Comparison of ENCODE assay signal across 24 cellular contexts in the genomic region with DNA sequence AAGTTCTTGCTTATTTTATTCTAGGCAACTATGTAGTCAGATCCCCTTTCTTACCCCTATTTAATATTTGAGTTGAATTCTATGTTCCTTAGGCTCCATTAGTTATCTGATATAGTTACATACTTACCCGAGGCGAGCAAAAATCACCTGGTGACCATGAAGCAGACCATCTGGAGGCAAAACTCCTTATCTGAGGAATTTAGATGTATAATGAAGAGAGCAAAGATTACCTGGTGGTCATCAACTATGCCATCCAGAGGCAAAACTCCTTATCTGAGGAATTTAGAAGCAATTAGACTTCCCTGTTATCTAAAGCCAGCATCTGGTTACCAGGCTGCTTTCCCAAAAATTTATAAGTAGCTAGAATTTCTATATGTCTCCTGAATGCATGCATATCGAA.
DNase-seq lines count a peak whose midpoint lies in the region; ATAC-seq and TF ChIP-seq lines count a peak whose summit lies in the region.
"Had no signal": no experiment of that assay in that cellular context is flagged by ENCODE, and none has a peak within 500 bp of the region (broad histone marks: within the 10 kb centered on the region; RNA-seq: fewer than 3 reads in every experiment).

No MANE protein-coding gene starts in this region.

- H3K27me3 Mint-ChIP-seq in T-helper 17 cell = no peaks in the 10 kb centered on the region
- no peaks in the 10 kb centered on the region for H3K27me3 Mint-ChIP-seq in progenitor cell of endocrine pancreas
- H3K27me3 Mint-ChIP-seq in activated T-helper 2 cell treated with anti-CD3 and anti-CD28 coated beads, Interferon-gamma antibody, Interleukin-2, Interleukin-4, amounts not matched to agents 10 μg/mL and 5 μg/mL and 100 μg/mL, durations not matched to agents 14 hours and 24 hours and 36 hours (ENCODE audit: low read depth) = no peaks in the 10 kb centered on the region
- H3K27me3 Mint-ChIP-seq: CD4-positive, alpha-beta T cell; CD8-positive, alpha-beta memory T cell had no signal

- H3K4ac ChIP-seq in mesendoderm (ENCODE audit: low read depth, low read length) = no peak overlapping the region

- peaks cover 0 to 10% of the 10 kb centered on the region in 2 donors for H3K4me1 ChIP-seq in right atrium auricular region
- H3K4me1 ChIP-seq in left ventricle myocardium inferior = peaks cover 10% of the 10 kb centered on the region
- no peaks in the 10 kb centered on the region for H3K4me1 ChIP-seq in mesendoderm (ENCODE audit: control insufficient read depth, low read depth, low read length)
- H3K4me1 ChIP-seq: A549; BE2C; BLaER1 treated with 17β-estradiol and CSF1 and Interleukin-3, amounts not matched to agents 10 nM and 100 nM had no signal

- no peaks in the 10 kb centered on the region for H3K79me1 ChIP-seq in mesendoderm (ENCODE audit: low read length)

- no peaks in the 10 kb centered on the region for H3K27me3 ChIP-seq in right atrium auricular region
- no peaks in the 10 kb centered on the region for H3K27me3 ChIP-seq in left ventricle myocardium inferior (ENCODE audit: low read depth)
- no peaks in the 10 kb centered on the region for H3K27me3 ChIP-seq in mesendoderm (ENCODE audit: insufficient read depth, low read length, poor library complexity)
- H3K27me3 ChIP-seq: BE2C; BLaER1 treated with 17β-estradiol and CSF1 and Interleukin-3, amounts not matched to agents 10 nM and 100 nM had no signal

- no peak overlapping the region for H3K4me3 Mint-ChIP-seq in T-helper 17 cell
- H3K4me3 Mint-ChIP-seq in progenitor cell of endocrine pancreas (ENCODE audit: low read depth) = no peak overlapping the region
- H3K4me3 Mint-ChIP-seq in activated T-helper 2 cell treated with anti-CD3 and anti-CD28 coated beads, Interferon-gamma antibody, Interleukin-2, Interleukin-4, amounts not matched to agents 10 μg/mL and 5 μg/mL and 100 μg/mL, durations not matched to agents 14 hours and 24 hours and 36 hours (ENCODE audit: low read depth) = no peak overlapping the region
- H3K4me3 Mint-ChIP-seq: CD14-positive monocyte; CD4-positive, alpha-beta T cell; CD8-positive, alpha-beta memory T cell; GM23338; H9 had no signal

- no peak overlapping the region for H3K23ac ChIP-seq in mesendoderm (ENCODE audit: low read length)

- DNase-seq in right atrium auricular region (ENCODE audit: low spot score) = no peak
- DNase-seq in left ventricle myocardium inferior = no peak
- no peak for DNase-seq in T-helper 17 cell
- DNase-seq in mesendoderm = peak; percentile 87
- DNase-seq in progenitor cell of endocrine pancreas (ENCODE audit: low spot score, unreplicated experiment) = no peak
- no peak for DNase-seq in activated T-helper 2 cell treated with anti-CD3 and anti-CD28 coated beads, Interferon-gamma antibody, Interleukin-2, Interleukin-4, amounts not matched to agents 10 μg/mL and 5 μg/mL and 100 μg/mL, durations not matched to agents 14 hours and 24 hours and 36 hours (ENCODE audit: low spot score)
- no peak for DNase-seq in erythroblast (lab: John Stamatoyannopoulos, UW)
- DNase-seq in NCI-H524 (lab: John Stamatoyannopoulos, UW) = no peak
- DNase-seq: 8988T; ACHN; AML-193; BE2C; Calu3; CD4-positive, alpha-beta T cell; CD8-positive, alpha-beta memory T cell; DMS53; DMS79 treated with DMSO at 0.1 percent for 48 hours; GF-D8; H9 had no signal

- H3K27ac Mint-ChIP-seq in T-helper 17 cell (peak overlapping the region; percentile 69), progenitor cell of endocrine pancreas (peak overlapping the region; percentile 17)
- no peak overlapping the region for H3K27ac Mint-ChIP-seq in activated T-helper 2 cell treated with anti-CD3 and anti-CD28 coated beads, Interferon-gamma antibody, Interleukin-2, Interleukin-4, amounts not matched to agents 10 μg/mL and 5 μg/mL and 100 μg/mL, durations not matched to agents 14 hours and 24 hours and 36 hours
- H3K27ac Mint-ChIP-seq: CD14-positive monocyte; CD4-positive, alpha-beta T cell; CD8-positive, alpha-beta memory T cell; GM23338; H9 had no signal

- TF ChIP-seq CTCF in right atrium auricular region (IDR thresholded peaks at IDR 0.05) (no peak), left ventricle myocardium inferior (IDR thresholded peaks at IDR 0.05; ENCODE audit: borderline replicate concordance) (no peak), progenitor cell of endocrine pancreas (IDR thresholded peaks at IDR 0.05; ENCODE audit: unreplicated experiment) (no peak)

- H3K9me3 ChIP-seq in right atrium auricular region = peaks cover 0 to 16% of the 10 kb centered on the region in 2 donors
- peaks cover 18% of the 10 kb centered on the region for H3K9me3 ChIP-seq in left ventricle myocardium inferior (replicated peaks)
- H3K9me3 ChIP-seq in T-helper 17 cell (ENCODE audit: control insufficient read depth, low read length, poor library complexity, severe bottlenecking) = no peaks in the 10 kb centered on the region
- H3K9me3 ChIP-seq: A549, BE2C had no signal

- H3K56ac ChIP-seq in mesendoderm (ENCODE audit: low read length) = no peak overlapping the region

- no peaks in the 10 kb centered on the region for H3K36me3 ChIP-seq in right atrium auricular region
- H3K36me3 ChIP-seq in left ventricle myocardium inferior = peaks cover 7% of the 10 kb centered on the region
- H3K36me3 ChIP-seq in mesendoderm (ENCODE audit: control insufficient read depth, insufficient read depth, low read length) = no peaks in the 10 kb centered on the region
- H3K36me3 ChIP-seq: BE2C had no signal

- peaks cover 10% of the 10 kb centered on the region for H3K36me3 Mint-ChIP-seq in T-helper 17 cell (ENCODE audit: low read depth)
- H3K36me3 Mint-ChIP-seq in progenitor cell of endocrine pancreas (ENCODE audit: insufficient read depth) = peaks cover 34% of the 10 kb centered on the region
- H3K36me3 Mint-ChIP-seq in activated T-helper 2 cell treated with anti-CD3 and anti-CD28 coated beads, Interferon-gamma antibody, Interleukin-2, Interleukin-4, amounts not matched to agents 10 μg/mL and 5 μg/mL and 100 μg/mL, durations not matched to agents 14 hours and 24 hours and 36 hours (ENCODE audit: low read depth) = no peaks in the 10 kb centered on the region
- H3K36me3 Mint-ChIP-seq: CD14-positive monocyte had no signal

- H2BK15ac ChIP-seq in mesendoderm (replicated peaks; ENCODE audit: low read depth) = no peak overlapping the region

- TF ChIP-seq POLR2A in erythroblast (IDR thresholded peaks at IDR 0.05; ENCODE audit: low read length) = no peak

- H3K27ac ChIP-seq in right atrium auricular region (peak overlapping the region; percentile 8 to 22), left ventricle myocardium inferior (replicated peaks) (no peak overlapping the region), mesendoderm (ENCODE audit: low read depth, low read length) (no peak overlapping the region)
- H3K27ac ChIP-seq: A549; BLaER1 treated with 17β-estradiol and CSF1 and Interleukin-3, amounts not matched to agents 10 nM and 100 nM had no signal

- peak overlapping the region; percentile 75 for H3K18ac ChIP-seq in mesendoderm (ENCODE audit: low read length)

- intact Hi-C loops in left ventricle myocardium inferior (cut with micrococcal nuclease) = no loop called here
- intact Hi-C loops in activated T-helper 2 cell treated with anti-CD3 and anti-CD28 coated beads, Interferon-gamma antibody, Interleukin-2, Interleukin-4, amounts not matched to agents 10 μg/mL and 5 μg/mL and 100 μg/mL, durations not matched to agents 14 hours and 24 hours and 36 hours (cut with micrococcal nuclease) = no loop called here

- H4K5ac ChIP-seq in mesendoderm (ENCODE audit: low read length) = no peak overlapping the region

- no peak overlapping the region for H2BK5ac ChIP-seq in mesendoderm (ENCODE audit: low read length)

- no CpG with 5 or more reads among the region's 3 CpGs for WGBS in mesendoderm (ENCODE audit: extremely low coverage, insufficient coverage, low lambda C conversion rate)

- H3K9ac ChIP-seq in mesendoderm (ENCODE audit: low read length) = no peak overlapping the region
- H3K9ac ChIP-seq: BLaER1 treated with 17β-estradiol and CSF1 and Interleukin-3, amounts not matched to agents 10 nM and 100 nM had no signal

- no peaks in the 10 kb centered on the region for H3K79me2 ChIP-seq in mesendoderm (ENCODE audit: control insufficient read depth, insufficient read depth, low read length)

- H2AK5ac ChIP-seq in mesendoderm (ENCODE audit: low read length) = no peak overlapping the region

- peaks cover 6% of the 10 kb centered on the region for H3K9me3 Mint-ChIP-seq in progenitor cell of endocrine pancreas (ENCODE audit: low read depth)
- H3K9me3 Mint-ChIP-seq in activated T-helper 2 cell treated with anti-CD3 and anti-CD28 coated beads, Interferon-gamma antibody, Interleukin-2, Interleukin-4, amounts not matched to agents 10 μg/mL and 5 μg/mL and 100 μg/mL, durations not matched to agents 14 hours and 24 hours and 36 hours = no peaks in the 10 kb centered on the region
- H3K9me3 Mint-ChIP-seq: CD4-positive, alpha-beta T cell; CD8-positive, alpha-beta memory T cell had no signal

- H3K4me2 ChIP-seq in mesendoderm (ENCODE audit: low read length) = no peak overlapping the region
- H3K4me2 ChIP-seq: A549; BLaER1 treated with 17β-estradiol and CSF1 and Interleukin-3, amounts not matched to agents 10 nM and 100 nM; GM23338 had no signal

- H3K4me1 Mint-ChIP-seq in T-helper 17 cell = no peaks in the 10 kb centered on the region
- peaks cover 6% of the 10 kb centered on the region for H3K4me1 Mint-ChIP-seq in progenitor cell of endocrine pancreas (ENCODE audit: low read depth)
- no peaks in the 10 kb centered on the region for H3K4me1 Mint-ChIP-seq in activated T-helper 2 cell treated with anti-CD3 and anti-CD28 coated beads, Interferon-gamma antibody, Interleukin-2, Interleukin-4, amounts not matched to agents 10 μg/mL and 5 μg/mL and 100 μg/mL, durations not matched to agents 14 hours and 24 hours and 36 hours (ENCODE audit: low read depth)
- H3K4me1 Mint-ChIP-seq: CD14-positive monocyte; CD8-positive, alpha-beta memory T cell; GM23338 had no signal

- H3K4me3 ChIP-seq in right atrium auricular region (no peak overlapping the region), left ventricle myocardium inferior (no peak overlapping the region), mesendoderm (ENCODE audit: low read length) (no peak overlapping the region)
- H3K4me3 ChIP-seq: A549; BLaER1 treated with 17β-estradiol and CSF1 and Interleukin-3, amounts not matched to agents 10 nM and 100 nM; GM23338 had no signal

- no peak overlapping the region for H2BK120ac ChIP-seq in mesendoderm (ENCODE audit: low read depth, low read length)

- no peak overlapping the region for H4K8ac ChIP-seq in mesendoderm (ENCODE audit: low read depth, low read length)

- no peak for ATAC-seq in T-helper 17 cell
- ATAC-seq: A549, GM23338, HCT116 had no signal

Comparison
In these comparisons a context has a peak if more than half of its experiments do, and no peak if none do; other contexts are left out.
1. H3K27ac ChIP-seq: peak in right atrium auricular region (2 of 2); none in left ventricle myocardium inferior (single experiment) and mesendoderm (single experiment).